In genomic region chr5:14922456-14922855, GRCh38 we compare ENCODE assay signal across 12 cellular contexts.
"Had no signal": no experiment of that assay in that cellular context is flagged by ENCODE, and none has a peak within 500 bp of the region (broad histone marks: within the 10 kb centered on the region; RNA-seq: fewer than 3 reads in every experiment).

No MANE protein-coding gene starts in this region.

- DNase-seq: activated CD4-positive, alpha-beta T cell treated with anti-CD3 and anti-CD28 coated beads, Interleukin-2, amount 50 U/mL, for 4 hours; activated CD8-positive, alpha-beta memory T cell treated with anti-CD3 and anti-CD28 coated beads, Interleukin-2, amount 10 ng/mL, durations not matched to agents 7 days and 5 days; activated gamma-delta T cell treated with Interleukin-2 at 50 U/mL for 16 hours; activated T-cell treated with anti-CD3 and anti-CD28 coated beads, Interleukin-2, amount 50 U/mL, for 4 hours; colonic mucosa; foreskin keratinocyte; head of caudate nucleus; ovary; T-helper 2 cell had no signal

- H3K4me3 ChIP-seq: ascending aorta, colonic mucosa, ovary, tibial nerve had no signal

- H3K36me3 ChIP-seq: ascending aorta, colonic mucosa, ovary, tibial nerve had no signal

- ATAC-seq: activated CD8-positive, alpha-beta memory T cell treated with anti-CD3 and anti-CD28 coated beads, Interleukin-2, amount 10 ng/mL, durations not matched to agents 7 days and 5 days; activated T-cell treated with anti-CD3 and anti-CD28 coated beads, Interleukin-2, amount 50 U/mL, for 4 hours; foreskin keratinocyte; left lobe of liver had no signal

- H3K4me1 ChIP-seq: ascending aorta, colonic mucosa had no signal

- H3K9me3 ChIP-seq: ascending aorta, colonic mucosa, ovary, tibial nerve had no signal

- H3K27ac ChIP-seq: ascending aorta, colonic mucosa, foreskin keratinocyte, ovary, tibial nerve had no signal

- H3K27me3 ChIP-seq: ascending aorta, colonic mucosa, foreskin keratinocyte, ovary, tibial nerve had no signal
